Comparison of ENCODE assay signal across 11 cellular contexts in genomic region chr5:6703791-6704190, GRCh38. TPM values are rescaled to one million over a fixed set of nuclear protein-coding genes. Genes with fewer than 3 reads are reported as not detected.
DNase-seq lines count a peak whose midpoint lies in the region; ATAC-seq and TF ChIP-seq lines count a peak whose summit lies in the region.
"Had no signal": no experiment of that assay in that cellular context is flagged by ENCODE, and none has a peak within 500 bp of the region (broad histone marks: within the 10 kb centered on the region; RNA-seq: fewer than 3 reads in every experiment).

No MANE protein-coding gene starts in this region.

- TF ChIP-seq CTCF in ascending aorta (IDR thresholded peaks at IDR 0.05) (no peak), left lung (IDR thresholded peaks at IDR 0.05) (no peak), thoracic aorta (IDR thresholded peaks at IDR 0.05) (no peak)

- H3K27me3 ChIP-seq in ascending aorta = no peaks in the 10 kb centered on the region
- H3K27me3 ChIP-seq in left lung = peaks cover 0 to 24% of the 10 kb centered on the region in 2 donors
- H3K27me3 ChIP-seq in thoracic aorta (replicated peaks; ENCODE audit: insufficient read depth) = no peaks in the 10 kb centered on the region

- H3K27ac ChIP-seq in ascending aorta (peak overlapping the region; percentile 88 to 89), left lung (peak overlapping the region; percentile 46 to 73), thoracic aorta (peak overlapping the region; percentile 86 to 93)
- H3K27ac ChIP-seq: HL-60 had no signal

- H3K9me3 ChIP-seq in ascending aorta (no peaks in the 10 kb centered on the region), left lung (no peaks in the 10 kb centered on the region), thoracic aorta (no peaks in the 10 kb centered on the region)

- H3K36me3 ChIP-seq in ascending aorta (no peaks in the 10 kb centered on the region), left lung (no peaks in the 10 kb centered on the region), thoracic aorta (no peaks in the 10 kb centered on the region)

- DNase-seq in M059J (ENCODE audit: low read depth) = peak; percentile 66
- no peak for DNase-seq in ascending aorta (ENCODE audit: low spot score in 2 of 2)
- no peak for DNase-seq in left lung
- DNase-seq in thoracic aorta (ENCODE audit: low spot score) = no peak
- DNase-seq in COR-L47 (lab: John Stamatoyannopoulos, UW) = no peak
- DNase-seq in NCI-H2227 treated with DMSO at 0.1 percent for 48 hours (lab: John Stamatoyannopoulos, UW) = no peak
- DNase-seq: activated naive CD8-positive, alpha-beta T cell treated with anti-CD3 and anti-CD28 coated beads, Interleukin-2, amount 10 ng/mL, durations not matched to agents 7 days and 5 days; NCI-H1092; NCI-H526 treated with DMSO at 0.1 percent for 48 hours had no signal

- H3K4me3 ChIP-seq in ascending aorta = no peak overlapping the region
- no peak overlapping the region for H3K4me3 ChIP-seq in left lung
- peak overlapping the region; percentile 31 for H3K4me3 ChIP-seq in thoracic aorta

- ATAC-seq in left lung = no peak
- ATAC-seq in thoracic aorta (ENCODE audit: insufficient number of reproducible peaks, low FRiP score, low read depth) = no peak
- ATAC-seq in HG03175 (IDR thresholded peaks at IDR 0.05; ENCODE audit: unreplicated experiment) = no peak

- intact Hi-C loops in ascending aorta (cut with DNase I) (loop anchor here (1.0 to 10.0 kb wide), 3 partner anchors 9 to 1049 kb away; partner anchors contain the start of genes NSUN2 and SRD5A1), left lung (cut with DNase I) (no loop called here)

- H3K4me1 ChIP-seq in ascending aorta (peaks cover 14 to 29% of the 10 kb centered on the region in 2 donors), left lung (peaks cover 3 to 21% of the 10 kb centered on the region in 2 donors), thoracic aorta (ENCODE audit: control insufficient read depth in 1 of 2, low read depth in 2 of 2) (peaks cover 24 to 33% of the 10 kb centered on the region in 2 donors)

RNA-seq across cellular contexts. Expression of gene TENT4A, which starts 9.4 kb away (rescaled TPM):
- 9.2 and 11.7 TPM in 2 replicates for total RNA-seq in M059J (2014; rRNA removed; shearing (Covaris generic))
- 12.5 TPM for total RNA-seq in ascending aorta
- total RNA-seq in left lung = 10 to 100 TPM; 17.1 to 23.3 TPM
- 10 to 100 TPM; 34.5 to 47.6 TPM for total RNA-seq in thoracic aorta
